In genomic region chr5:102511666-102512065, GRCh38 we compare ENCODE assay signal across 19 cellular contexts. TPM values are rescaled to one million over a fixed set of nuclear protein-coding genes. Genes with fewer than 3 reads are reported as not detected.
DNase-seq lines count a peak whose midpoint lies in the region; ATAC-seq and TF ChIP-seq lines count a peak whose summit lies in the region.
"Had no signal": no experiment of that assay in that cellular context is flagged by ENCODE, and none has a peak within 500 bp of the region (broad histone marks: within the 10 kb centered on the region; RNA-seq: fewer than 3 reads in every experiment).

No MANE protein-coding gene starts in this region.

- H2AFZ ChIP-seq in GM23338: no peak overlapping the region

- no peaks in the 10 kb centered on the region for H3K27me3 Mint-ChIP-seq in mesothelial cell of epicardium (ENCODE audit: low read depth)
- peaks cover 3% of the 10 kb centered on the region for H3K27me3 Mint-ChIP-seq in GM23338 (ENCODE audit: insufficient read depth, low read depth, poor library complexity)
- H3K27me3 Mint-ChIP-seq: type B pancreatic cell had no signal

- H3K4me3 Mint-ChIP-seq in mesothelial cell of epicardium (no peak overlapping the region), GM23338 (no peak overlapping the region)
- H3K4me3 Mint-ChIP-seq: type B pancreatic cell had no signal

- peaks cover 10% of the 10 kb centered on the region for H3K4me1 Mint-ChIP-seq in mesothelial cell of epicardium
- H3K4me1 Mint-ChIP-seq in GM23338: no peaks in the 10 kb centered on the region

- H3K79me2 ChIP-seq in GM23338 (replicated peaks; ENCODE audit: insufficient read depth): no peaks in the 10 kb centered on the region

- H3K4me1 ChIP-seq in GM23338 (ENCODE audit: insufficient read depth): no peaks in the 10 kb centered on the region
- H3K4me1 ChIP-seq: BLaER1, gastrocnemius medialis, right lobe of liver had no signal

- ATAC-seq in HG03521 (IDR thresholded peaks at IDR 0.05; ENCODE audit: unreplicated experiment): no peak
- ATAC-seq in GM23338: no peak
- no peak for ATAC-seq in HG03571 (IDR thresholded peaks at IDR 0.05; ENCODE audit: unreplicated experiment)
- ATAC-seq: Panc1, right lobe of liver had no signal

- H3K4me3 ChIP-seq in AG10803 (ENCODE audit: low read length) (no peak overlapping the region), LNCaP clone FGC (ENCODE audit: low read depth, low read length) (no peak overlapping the region), GM23338 (no peak overlapping the region)
- H3K4me3 ChIP-seq: BLaER1, gastrocnemius medialis, right lobe of liver had no signal

- no peaks in the 10 kb centered on the region for H3K36me3 ChIP-seq in GM23338 (ENCODE audit: insufficient read depth)
- H3K36me3 ChIP-seq: BLaER1, gastrocnemius medialis, right lobe of liver, WERI-Rb-1 had no signal

- no peaks in the 10 kb centered on the region for H3K9me2 ChIP-seq in GM23338 (ENCODE audit: insufficient read depth)

- H3K27me3 ChIP-seq in GM23338 (ENCODE audit: insufficient read depth): no peaks in the 10 kb centered on the region
- H3K27me3 ChIP-seq: BLaER1, gastrocnemius medialis, right lobe of liver had no signal

- TF ChIP-seq CTCF in AG10803 (conservative IDR thresholded peaks at IDR 0.05; ENCODE audit: low read length) (no peak), LNCaP clone FGC (IDR thresholded peaks at IDR 0.05; ENCODE audit: control insufficient read depth, extremely low read depth, insufficient read depth) (no peak), mesothelial cell of epicardium (IDR thresholded peaks at IDR 0.05; ENCODE audit: unreplicated experiment) (no peak), GM23338 (conservative IDR thresholded peaks at IDR 0.05; ENCODE audit: low read depth in 2 of 2) (no peak)

- DNase-seq in AG10803 (ENCODE audit: low read depth): peak; percentile 64
- DNase-seq in LNCaP clone FGC (ENCODE audit: low read depth): peak; percentile 13
- DNase-seq in cerebellar cortex (ENCODE audit: low spot score): peak; percentile 58
- DNase-seq in kidney glomerular epithelial cell (lab: John Stamatoyannopoulos, UW): peak; percentile 6
- no peak for DNase-seq in mesothelial cell of epicardium (ENCODE audit: low spot score in 2 of 2, unreplicated experiment in 2 of 2)
- DNase-seq in GM23338 (ENCODE audit: low spot score): no peak
- DNase-seq: activated T-cell treated with anti-CD3 and anti-CD28 coated beads, Interleukin-2, amount 50 U/mL, for 48 hours; central memory CD4-positive, alpha-beta T cell; IMR-90; NCI-H2081; right lobe of liver; WERI-Rb-1 had no signal

- no peaks in the 10 kb centered on the region for H3F3A ChIP-seq in GM23338 (replicated peaks; ENCODE audit: low read depth)

- H3K9me3 Mint-ChIP-seq in mesothelial cell of epicardium (no peaks in the 10 kb centered on the region), GM23338 (no peaks in the 10 kb centered on the region)
- H3K9me3 Mint-ChIP-seq: type B pancreatic cell had no signal

- H3K27ac ChIP-seq in GM23338 (ENCODE audit: low read depth): no peak overlapping the region
- H3K27ac ChIP-seq: BLaER1, gastrocnemius medialis, right lobe of liver, WERI-Rb-1 had no signal

- H3K36me3 Mint-ChIP-seq in mesothelial cell of epicardium: no peaks in the 10 kb centered on the region
- H3K36me3 Mint-ChIP-seq in GM23338 (ENCODE audit: low read depth): no peaks in the 10 kb centered on the region
- H3K36me3 Mint-ChIP-seq: type B pancreatic cell had no signal

- H3K27ac Mint-ChIP-seq in mesothelial cell of epicardium (no peak overlapping the region), GM23338 (no peak overlapping the region)
- H3K27ac Mint-ChIP-seq: type B pancreatic cell had no signal

- no peak overlapping the region for H3K4me2 ChIP-seq in GM23338
- H3K4me2 ChIP-seq: BLaER1 had no signal

- no peaks in the 10 kb centered on the region for H4K20me1 ChIP-seq in GM23338 (replicated peaks; ENCODE audit: insufficient read depth)
- H4K20me1 ChIP-seq: BLaER1 had no signal

TF ChIP-seq in GM23338, 12 proteins besides CTCF, POLR2A, EP300 and RAD21:
- no peak for TF ChIP-seq ZNF114 (CRISPR knock-in tag; IDR thresholded peaks at IDR 0.05)
- no peak for TF ChIP-seq POLR2AphosphoS5 (IDR thresholded peaks at IDR 0.05; ENCODE audit: low read depth)
- TF ChIP-seq REST (IDR thresholded peaks at IDR 0.05; ENCODE audit: unreplicated experiment): no peak
- no peak for TF ChIP-seq NANOG (IDR thresholded peaks at IDR 0.05; ENCODE audit: borderline replicate concordance)
- no peak for TF ChIP-seq EZH2 (IDR thresholded peaks at IDR 0.05; ENCODE audit: low read depth, unreplicated experiment)
- TF ChIP-seq CREB1 (CRISPR knock-in tag; IDR thresholded peaks at IDR 0.05; ENCODE audit: low read depth): no peak
- TF ChIP-seq, protein P1, sequence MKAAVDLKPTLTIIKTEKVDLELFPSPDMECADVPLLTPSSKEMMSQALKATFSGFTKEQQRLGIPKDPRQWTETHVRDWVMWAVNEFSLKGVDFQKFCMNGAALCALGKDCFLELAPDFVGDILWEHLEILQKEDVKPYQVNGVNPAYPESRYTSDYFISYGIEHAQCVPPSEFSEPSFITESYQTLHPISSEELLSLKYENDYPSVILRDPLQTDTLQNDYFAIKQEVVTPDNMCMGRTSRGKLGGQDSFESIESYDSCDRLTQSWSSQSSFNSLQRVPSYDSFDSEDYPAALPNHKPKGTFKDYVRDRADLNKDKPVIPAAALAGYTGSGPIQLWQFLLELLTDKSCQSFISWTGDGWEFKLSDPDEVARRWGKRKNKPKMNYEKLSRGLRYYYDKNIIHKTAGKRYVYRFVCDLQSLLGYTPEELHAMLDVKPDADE (IDR thresholded peaks at IDR 0.05): no peak

RNA-seq across cellular contexts. Expression of gene SLCO6A1, which starts 12.9 kb away (rescaled TPM):
- total RNA-seq in mesothelial cell of epicardium: 5.7 to 6.2 TPM (median 5.9 TPM) in 3 replicates
- 3.1 TPM in 1 of 2 replicates, not detected in the other for total RNA-seq in GM23338 (2014; rRNA removed; shearing (Covaris generic))
- 0.34 and 1.0 TPM in 2 replicates for polyA plus RNA-seq in GM23338 (2016; fragmentation: Nextera tagmentation; extraction: Ambion mirVana)
- total RNA-seq: gastrocnemius medialis, IMR-90, liver, right lobe of liver had no signal
- polyA plus RNA-seq: IMR-90, liver had no signal

Comparison
In these comparisons a context has a peak if more than half of its experiments do, and no peak if none do; other contexts are left out.
1. DNase-seq: peak in AG10803 (single experiment), LNCaP clone FGC (single experiment), cerebellar cortex (single experiment) and kidney glomerular epithelial cell (single experiment); none in mesothelial cell of epicardium (0 of 2) and GM23338 (single experiment).